25 cellular contexts compared by ENCODE assay signal in genomic region chr4:157246959-157247358, GRCh38. TPM values are rescaled to one million over a fixed set of nuclear protein-coding genes. Genes with fewer than 3 reads are reported as not detected.
DNase-seq lines count a peak whose midpoint lies in the region; ATAC-seq and TF ChIP-seq lines count a peak whose summit lies in the region.
"Had no signal": no experiment of that assay in that cellular context is flagged by ENCODE, and none has a peak within 500 bp of the region (broad histone marks: within the 10 kb centered on the region; RNA-seq: fewer than 3 reads in every experiment).

No MANE protein-coding gene starts in this region.

- H3K9me3 ChIP-seq in adipocyte (ENCODE audit: control insufficient read depth, low read length): no peaks in the 10 kb centered on the region
- H3K9me3 ChIP-seq in gastrocnemius medialis: no peaks in the 10 kb centered on the region
- H3K9me3 ChIP-seq in PC-3 (ENCODE audit: low read length): no peaks in the 10 kb centered on the region
- H3K9me3 ChIP-seq: BE2C, Caco-2, HAP-1, Peyer's patch had no signal

- no peaks in the 10 kb centered on the region for H3F3A ChIP-seq in PC-3 (ENCODE audit: low read length, unreplicated experiment)

- no TSS peak for BruUV-seq in PC-3 (replicated peaks; lab: Mats Ljungman, UMichigan)

- no peak for TF ChIP-seq CTCF in dorsolateral prefrontal cortex (IDR thresholded peaks at IDR 0.05 in 54 of 56, conservative IDR thresholded peaks at IDR 0.05 in 2 of 56; ENCODE audit: low read depth in 1 of 56, partially characterized antibody in 56 of 56)
- TF ChIP-seq CTCF in gastrocnemius medialis (IDR thresholded peaks at IDR 0.05 in 4 of 5, conservative IDR thresholded peaks at IDR 0.05 in 1 of 5): no peak
- TF ChIP-seq CTCF in GM13976 (IDR thresholded peaks at IDR 0.05; ENCODE audit: borderline replicate concordance, control extremely low read depth, extremely low read depth, insufficient read depth, missing control alignments): no peak
- TF ChIP-seq CTCF in PC-3 (conservative IDR thresholded peaks at IDR 0.05; ENCODE audit: low read depth, low read length): no peak

- no peak overlapping the region for H2AFZ ChIP-seq in PC-3 (ENCODE audit: low read length)
- H2AFZ ChIP-seq: GM23248 had no signal

- POLR2A ChIA-PET in PC-3 (lab: Charles Lee; ENCODE audit: unreplicated experiment): no interaction called here

- H3K9ac ChIP-seq in adipocyte (ENCODE audit: low read length) (no peak overlapping the region), PC-3 (ENCODE audit: low read length) (no peak overlapping the region)
- H3K9ac ChIP-seq: GM23248 had no signal

- no peak overlapping the region for H3K4me2 ChIP-seq in PC-3 (ENCODE audit: low read length)

- no peaks in the 10 kb centered on the region for H4K20me1 ChIP-seq in PC-3 (ENCODE audit: low read length)

- H3K27me3 ChIP-seq in adipocyte (replicated peaks; ENCODE audit: control insufficient read depth, insufficient read depth, low read length) (no peaks in the 10 kb centered on the region), dorsolateral prefrontal cortex (no peaks in the 10 kb centered on the region), gastrocnemius medialis (no peaks in the 10 kb centered on the region), PC-3 (ENCODE audit: low read length) (no peaks in the 10 kb centered on the region)
- H3K27me3 ChIP-seq: BE2C, Peyer's patch had no signal

- H3K36me3 ChIP-seq in adipocyte (ENCODE audit: control insufficient read depth, insufficient read depth, low read length, severe bottlenecking) (no peaks in the 10 kb centered on the region), gastrocnemius medialis (no peaks in the 10 kb centered on the region), PC-3 (ENCODE audit: low read depth, low read length) (no peaks in the 10 kb centered on the region)
- H3K36me3 ChIP-seq: BE2C, HAP-1, Peyer's patch had no signal

- in situ Hi-C loops in gastrocnemius medialis (cut with MboI; ENCODE audit: low sequenced_read_pairs in 4 of 4) (no loop called here), GM13976 (cut with MboI; ENCODE audit: low sequenced_read_pairs, unreplicated experiment) (no loop called here)

- no peaks in the 10 kb centered on the region for H3K9me2 ChIP-seq in PC-3 (replicated peaks; ENCODE audit: low read length)

- H3K27ac ChIP-seq in dorsolateral prefrontal cortex (peak overlapping the region in 57 of 59 donors; percentile 12 to 87 (median 75)), gastrocnemius medialis (peak overlapping the region in 3 of 4 donors; percentile 5 to 82 (median 53)), PC-3 (ENCODE audit: low read length) (no peak overlapping the region)
- H3K27ac ChIP-seq: GM23248, Peyer's patch had no signal

- CTCF ChIA-PET in PC-3 (lab: Charles Lee): no interaction called here

- DNase-seq in Ammon's horn (ENCODE audit: low spot score): peak; percentile 51
- DNase-seq in adipocyte (ENCODE audit: low read depth): peak; percentile 8
- peak in 1 of 10 donors; percentile 31 for DNase-seq in dorsolateral prefrontal cortex
- peak; percentile 65 to 68 for DNase-seq in gastrocnemius medialis
- DNase-seq in NCI-H2196 treated with DMSO at 0.1 percent for 48 hours (lab: John Stamatoyannopoulos, UW; ENCODE audit: unreplicated experiment): no peak
- no peak for DNase-seq in SK-N-DZ (ENCODE audit: low spot score)
- DNase-seq in GM13976 (ENCODE audit: low spot score): no peak
- no peak for DNase-seq in PC-3
- DNase-seq: BE2C; Caco-2; CD4-positive, CD25-positive, alpha-beta regulatory T cell; DMS153; GDM1; GM23248; Karpas-422; MM.1S; NCI-H1092; NCI-H1436 treated with DMSO at 0.1 percent for 48 hours; NCI-H2029; NCI-H526 treated with DMSO at 0.1 percent for 48 hours; Peyer's patch; Right ventricle myocardium superior had no signal

- intact Hi-C loops in dorsolateral prefrontal cortex (cut with DNase I) (no loop called here), gastrocnemius medialis (cut with DNase I; ENCODE audit: low total_unique reads) (no loop called here), PC-3 (cut with micrococcal nuclease) (no loop called here)

- H3K4me3 ChIP-seq in adipocyte (ENCODE audit: low read length) (no peak overlapping the region), dorsolateral prefrontal cortex (peak overlapping the region in 10 of 59 donors; percentile 0 to 53 (median 10)), gastrocnemius medialis (no peak overlapping the region), PC-3 (ENCODE audit: low read length) (no peak overlapping the region)
- H3K4me3 ChIP-seq: GM23248, HAP-1, Peyer's patch had no signal

- ATAC-seq in gastrocnemius medialis (peak; percentile 95 to 96), PC-3 (no peak)

- no peaks in the 10 kb centered on the region for H3K79me2 ChIP-seq in PC-3 (ENCODE audit: low read length)

- peaks cover 4% of the 10 kb centered on the region for H3K4me1 ChIP-seq in adipocyte (ENCODE audit: control insufficient read depth, insufficient read depth, low read length)
- H3K4me1 ChIP-seq in gastrocnemius medialis: peaks cover 11 to 35% of the 10 kb centered on the region in 2 donors
- H3K4me1 ChIP-seq in PC-3 (ENCODE audit: insufficient read depth, low read length): no peaks in the 10 kb centered on the region
- H3K4me1 ChIP-seq: BE2C, Caco-2, HAP-1, Peyer's patch had no signal

- TF ChIP-seq POLR2A in gastrocnemius medialis (IDR thresholded peaks at IDR 0.05): no peak

RNA-seq across cellular contexts. Expression of gene GRIA2, which starts 26.4 kb away (rescaled TPM):
- 100 to 1,000 TPM; 216 to 613 (median 446) TPM for total RNA-seq in dorsolateral prefrontal cortex
- not detected for total RNA-seq in gastrocnemius medialis
- polyA plus RNA-seq in SK-N-DZ (2014; cell fraction: cytosol; rRNA removed): 0.92 and 1.6 TPM in 2 replicates
- 15.5 and 16.3 TPM in 2 replicates for polyA plus RNA-seq in SK-N-DZ (2014; cell fraction: nucleus; rRNA removed)
- not detected in 2 replicates for total RNA-seq in PC-3 (2014; rRNA removed)
- total RNA-seq: A172; Caco-2; CD4-positive, CD25-positive, alpha-beta regulatory T cell; GM23248; Peyer's patch; Right ventricle myocardium superior had no signal
- polyA plus RNA-seq: CD4-positive, CD25-positive, alpha-beta regulatory T cell; GM23248; IgD-negative memory B cell had no signal

Comparison
In these comparisons a context has a peak if more than half of its experiments do, and no peak if none do; other contexts are left out.
1. DNase-seq: peak in Ammon's horn (single experiment), adipocyte (single experiment) and gastrocnemius medialis (2 of 2); none in NCI-H2196 treated with DMSO at 0.1 percent for 48 hours (single experiment), SK-N-DZ (single experiment), GM13976 (single experiment) and PC-3 (single experiment).
2. RNA of gene GRIA2, which starts 26.4 kb away (total RNA-seq): 216 to 613 TPM in dorsolateral prefrontal cortex; not detected in gastrocnemius medialis and not detected in PC-3; every median in the first group is over 100 times any median in the second.